In genomic region chr4:142559986-142560385, GRCh38 we compare ENCODE assay signal across 30 cellular contexts.
DNase-seq lines count a peak whose midpoint lies in the region; ATAC-seq and TF ChIP-seq lines count a peak whose summit lies in the region.
"Had no signal": no experiment of that assay in that cellular context is flagged by ENCODE, and none has a peak within 500 bp of the region (broad histone marks: within the 10 kb centered on the region; RNA-seq: fewer than 3 reads in every experiment).

No MANE protein-coding gene starts in this region.

- intact Hi-C loops in activated T-helper 1 cell treated with anti-CD3 and anti-CD28 coated beads, Interleukin-12 subunit alpha, Interleukin-12 subunit beta, Interleukin-2, Interleukin-4 antibody, amounts not matched to agents 30 ng/mL and 10 ng/mL and 1 ng/mL, durations not matched to agents 14 hours and 24 hours and 36 hours (cut with micrococcal nuclease), result no loop called here

- H3K23ac ChIP-seq in mesendoderm (ENCODE audit: low read length), result no peak overlapping the region

- ATAC-seq in CD4-positive, CD25-positive, alpha-beta regulatory T cell (ENCODE audit: low read depth in 2 of 2), result no peak
- peak; percentile 43 for ATAC-seq in WTC11
- ATAC-seq: lower lobe of right lung; stimulated activated memory B cell treated with anti-CD40 and anti-IgM and Interleukin-4, amounts not matched to agents 10 μg/mL and 1 μg/mL and 100 μg/mL, for 72 hours; upper lobe of right lung had no signal

- DNase-seq in NCI-H748 (lab: John Stamatoyannopoulos, UW; ENCODE audit: unreplicated experiment), result peak; percentile 10
- no peak for DNase-seq in NCI-H748 treated with DMSO at 0.1 percent for 48 hours (lab: John Stamatoyannopoulos, UW)
- no peak for DNase-seq in CD4-positive, CD25-positive, alpha-beta regulatory T cell
- DNase-seq in WTC11 (ENCODE audit: low spot score), result no peak
- DNase-seq in mesendoderm, result peak; percentile 74
- no peak for DNase-seq in activated T-helper 1 cell treated with anti-CD3 and anti-CD28 coated beads, Interleukin-12 subunit alpha, Interleukin-12 subunit beta, Interleukin-2, Interleukin-4 antibody, amounts not matched to agents 30 ng/mL and 10 ng/mL and 1 ng/mL, durations not matched to agents 14 hours and 24 hours and 36 hours (ENCODE audit: low spot score)
- no peak for DNase-seq in NCI-H146 treated with DMSO at 0.1 percent for 48 hours (lab: John Stamatoyannopoulos, UW; ENCODE audit: unreplicated experiment)
- no peak for DNase-seq in retina
- DNase-seq: activated CD4-positive, CD25-positive, alpha-beta regulatory T cell treated with anti-CD3 and anti-CD28 coated beads, Interleukin-2, amount 50 U/mL, for 72 hours; activated CD8-positive, alpha-beta memory T cell treated with anti-CD3 and anti-CD28 coated beads for 24 hours; activated naive CD8-positive, alpha-beta T cell treated with anti-CD3 and anti-CD28 coated beads for 36 hours; aorta; effector CD8-positive, alpha-beta T cell; GDM1; hypothalamus; lower lobe of right lung; MV-4-11; NCI-H1436 treated with DMSO at 0.1 percent for 48 hours; NCI-H446 treated with DMSO at 0.1 percent for 48 hours; nephron progenitor cell; ovary; RPMI8226; substantia nigra; upper lobe of right lung had no signal

- peak overlapping the region in 1 of 4 donors; percentile 2 for H3K4me3 Mint-ChIP-seq in CD4-positive, CD25-positive, alpha-beta regulatory T cell
- no peak overlapping the region for H3K4me3 Mint-ChIP-seq in WTC11
- no peak overlapping the region for H3K4me3 Mint-ChIP-seq in activated T-helper 1 cell treated with anti-CD3 and anti-CD28 coated beads, Interleukin-12 subunit alpha, Interleukin-12 subunit beta, Interleukin-2, Interleukin-4 antibody, amounts not matched to agents 30 ng/mL and 10 ng/mL and 1 ng/mL, durations not matched to agents 14 hours and 24 hours and 36 hours
- H3K4me3 Mint-ChIP-seq: activated naive CD8-positive, alpha-beta T cell treated with anti-CD3 and anti-CD28 coated beads for 36 hours; nephron progenitor cell; stimulated activated memory B cell treated with anti-CD40 and anti-IgM and Interleukin-4, amounts not matched to agents 10 μg/mL and 1 μg/mL and 100 μg/mL, for 72 hours had no signal

- no peak overlapping the region for H2BK5ac ChIP-seq in mesendoderm (ENCODE audit: low read length)

- no peak overlapping the region for H3K9ac ChIP-seq in mesendoderm (ENCODE audit: low read length)

- peaks cover 17% of the 10 kb centered on the region for H3K4me1 ChIP-seq in CD4-positive, CD25-positive, alpha-beta regulatory T cell (ENCODE audit: control insufficient read depth, insufficient read depth, low read length, poor library complexity, severe bottlenecking)
- H3K4me1 ChIP-seq in mesendoderm (ENCODE audit: control insufficient read depth, low read depth, low read length), result no peaks in the 10 kb centered on the region
- H3K4me1 ChIP-seq: SJSA1 had no signal

- no peaks in the 10 kb centered on the region for H3K27me3 ChIP-seq in CD4-positive, CD25-positive, alpha-beta regulatory T cell (ENCODE audit: control insufficient read depth, insufficient read depth, low read length)
- H3K27me3 ChIP-seq in mesendoderm (ENCODE audit: insufficient read depth, low read length, poor library complexity), result no peaks in the 10 kb centered on the region
- H3K27me3 ChIP-seq: cardiac muscle cell, ovary, SJSA1, upper lobe of right lung had no signal

- H4K5ac ChIP-seq in mesendoderm (ENCODE audit: low read length), result no peak overlapping the region

- H3K18ac ChIP-seq in mesendoderm (ENCODE audit: low read length), result no peak overlapping the region

- no peak overlapping the region for H3K56ac ChIP-seq in mesendoderm (ENCODE audit: low read length)

- no CpG with 5 or more reads among the region's 4 CpGs for WGBS in mesendoderm (ENCODE audit: extremely low coverage, insufficient coverage, low lambda C conversion rate)

- peaks cover 0 to 2% (median 0%) of the 10 kb centered on the region in 7 donors for H3K9me3 Mint-ChIP-seq in CD4-positive, CD25-positive, alpha-beta regulatory T cell
- H3K9me3 Mint-ChIP-seq in WTC11, result peaks cover 5% of the 10 kb centered on the region; the same call in 1 of the 2 replicates
- H3K9me3 Mint-ChIP-seq in activated T-helper 1 cell treated with anti-CD3 and anti-CD28 coated beads, Interleukin-12 subunit alpha, Interleukin-12 subunit beta, Interleukin-2, Interleukin-4 antibody, amounts not matched to agents 30 ng/mL and 10 ng/mL and 1 ng/mL, durations not matched to agents 14 hours and 24 hours and 36 hours, result no peaks in the 10 kb centered on the region

- H3K4me1 Mint-ChIP-seq in CD4-positive, CD25-positive, alpha-beta regulatory T cell, result peaks cover 17 to 80% (median 42%) of the 10 kb centered on the region in 4 donors
- H3K4me1 Mint-ChIP-seq in WTC11, result peaks cover 3% of the 10 kb centered on the region; the same call in 1 of the 2 replicates
- H3K4me1 Mint-ChIP-seq in activated T-helper 1 cell treated with anti-CD3 and anti-CD28 coated beads, Interleukin-12 subunit alpha, Interleukin-12 subunit beta, Interleukin-2, Interleukin-4 antibody, amounts not matched to agents 30 ng/mL and 10 ng/mL and 1 ng/mL, durations not matched to agents 14 hours and 24 hours and 36 hours (ENCODE audit: low read depth), result peaks cover 40% of the 10 kb centered on the region
- H3K4me1 Mint-ChIP-seq: stimulated activated memory B cell treated with anti-CD40 and anti-IgM and Interleukin-4, amounts not matched to agents 10 μg/mL and 1 μg/mL and 100 μg/mL, for 72 hours had no signal

- no peak overlapping the region for H3K4me3 ChIP-seq in CD4-positive, CD25-positive, alpha-beta regulatory T cell (ENCODE audit: low read depth, low read length)
- no peak overlapping the region for H3K4me3 ChIP-seq in mesendoderm (ENCODE audit: low read length)
- H3K4me3 ChIP-seq: cardiac muscle cell, lower lobe of right lung, ovary, SJSA1, skin epidermis, upper lobe of right lung had no signal

- no peak overlapping the region for H3K27ac ChIP-seq in CD4-positive, CD25-positive, alpha-beta regulatory T cell (ENCODE audit: insufficient read depth, low read length, poor library complexity, severe bottlenecking)
- H3K27ac ChIP-seq in mesendoderm (ENCODE audit: low read depth, low read length), result no peak overlapping the region
- H3K27ac ChIP-seq: C4-2B, cardiac muscle cell, coronary artery, lower lobe of right lung, ovary, SJSA1, skin epidermis, upper lobe of right lung had no signal

- no peaks in the 10 kb centered on the region for H3K36me3 ChIP-seq in CD4-positive, CD25-positive, alpha-beta regulatory T cell (ENCODE audit: control insufficient read depth, insufficient read depth, low read length)
- H3K36me3 ChIP-seq in mesendoderm (ENCODE audit: control insufficient read depth, insufficient read depth, low read length), result no peaks in the 10 kb centered on the region
- H3K36me3 ChIP-seq: cardiac muscle cell, lower lobe of right lung, ovary, SJSA1, upper lobe of right lung had no signal

- H3K36me3 Mint-ChIP-seq in CD4-positive, CD25-positive, alpha-beta regulatory T cell, result no peaks in the 10 kb centered on the region
- no peaks in the 10 kb centered on the region for H3K36me3 Mint-ChIP-seq in WTC11
- peaks cover 5% of the 10 kb centered on the region for H3K36me3 Mint-ChIP-seq in activated T-helper 1 cell treated with anti-CD3 and anti-CD28 coated beads, Interleukin-12 subunit alpha, Interleukin-12 subunit beta, Interleukin-2, Interleukin-4 antibody, amounts not matched to agents 30 ng/mL and 10 ng/mL and 1 ng/mL, durations not matched to agents 14 hours and 24 hours and 36 hours (ENCODE audit: low read depth)
- H3K36me3 Mint-ChIP-seq: activated naive CD8-positive, alpha-beta T cell treated with anti-CD3 and anti-CD28 coated beads for 36 hours; stimulated activated memory B cell treated with anti-CD40 and anti-IgM and Interleukin-4, amounts not matched to agents 10 μg/mL and 1 μg/mL and 100 μg/mL, for 72 hours had no signal

- no peaks in the 10 kb centered on the region for H3K9me3 ChIP-seq in CD4-positive, CD25-positive, alpha-beta regulatory T cell (ENCODE audit: control insufficient read depth in 2 of 2, low read length in 2 of 2)
- H3K9me3 ChIP-seq: lower lobe of right lung, ovary, SJSA1, upper lobe of right lung had no signal

- POLR2A ChIA-PET in WTC11 (lab: Charles Lee), result no interaction called here

- no peak for TF ChIP-seq CTCF in WTC11 (IDR thresholded peaks at IDR 0.05)

- no peak overlapping the region for H3K4ac ChIP-seq in mesendoderm (ENCODE audit: low read depth, low read length)

- H3K27ac Mint-ChIP-seq in CD4-positive, CD25-positive, alpha-beta regulatory T cell, result peak overlapping the region; percentile 36 to 90 (median 70)
- no peak overlapping the region for H3K27ac Mint-ChIP-seq in WTC11
- no peak overlapping the region for H3K27ac Mint-ChIP-seq in activated T-helper 1 cell treated with anti-CD3 and anti-CD28 coated beads, Interleukin-12 subunit alpha, Interleukin-12 subunit beta, Interleukin-2, Interleukin-4 antibody, amounts not matched to agents 30 ng/mL and 10 ng/mL and 1 ng/mL, durations not matched to agents 14 hours and 24 hours and 36 hours
- H3K27ac Mint-ChIP-seq: activated naive CD8-positive, alpha-beta T cell treated with anti-CD3 and anti-CD28 coated beads for 36 hours; nephron progenitor cell; stimulated activated memory B cell treated with anti-CD40 and anti-IgM and Interleukin-4, amounts not matched to agents 10 μg/mL and 1 μg/mL and 100 μg/mL, for 72 hours had no signal

- no peak overlapping the region for H2BK120ac ChIP-seq in mesendoderm (ENCODE audit: low read depth, low read length)

- H3K4me2 ChIP-seq in mesendoderm (ENCODE audit: low read length), result no peak overlapping the region

- H3K27me3 Mint-ChIP-seq in CD4-positive, CD25-positive, alpha-beta regulatory T cell, result peaks cover 5% of the 10 kb centered on the region
- H3K27me3 Mint-ChIP-seq in WTC11 (ENCODE audit: low read depth), result no peaks in the 10 kb centered on the region; the same call in 1 of the 2 replicates
- no peaks in the 10 kb centered on the region for H3K27me3 Mint-ChIP-seq in activated T-helper 1 cell treated with anti-CD3 and anti-CD28 coated beads, Interleukin-12 subunit alpha, Interleukin-12 subunit beta, Interleukin-2, Interleukin-4 antibody, amounts not matched to agents 30 ng/mL and 10 ng/mL and 1 ng/mL, durations not matched to agents 14 hours and 24 hours and 36 hours (ENCODE audit: insufficient read depth)
- H3K27me3 Mint-ChIP-seq: activated naive CD8-positive, alpha-beta T cell treated with anti-CD3 and anti-CD28 coated beads for 36 hours; stimulated activated memory B cell treated with anti-CD40 and anti-IgM and Interleukin-4, amounts not matched to agents 10 μg/mL and 1 μg/mL and 100 μg/mL, for 72 hours had no signal

- no peaks in the 10 kb centered on the region for H3K79me1 ChIP-seq in mesendoderm (ENCODE audit: low read length)

- CTCF ChIA-PET in WTC11 (lab: Charles Lee), result no interaction called here

- H2AK5ac ChIP-seq in mesendoderm (ENCODE audit: low read length), result no peak overlapping the region

- no peaks in the 10 kb centered on the region for H3K79me2 ChIP-seq in mesendoderm (ENCODE audit: control insufficient read depth, insufficient read depth, low read length)

- no peak overlapping the region for H2BK15ac ChIP-seq in mesendoderm (replicated peaks; ENCODE audit: low read depth)

- no peak overlapping the region for H4K8ac ChIP-seq in mesendoderm (ENCODE audit: low read depth, low read length)

TF ChIP-seq in WTC11, 78 proteins besides CTCF, POLR2A, EP300 and RAD21 (continues in another document):
- TF ChIP-seq KAT7 (CRISPR knock-in tag; IDR thresholded peaks at IDR 0.05; ENCODE audit: borderline replicate concordance), result no peak
- no peak for TF ChIP-seq FOXJ3 (CRISPR knock-in tag; IDR thresholded peaks at IDR 0.05; ENCODE audit: borderline replicate concordance)

Comparison
In these comparisons a context has a peak if more than half of its experiments do, and no peak if none do; other contexts are left out.
1. DNase-seq: peak in NCI-H748 (single experiment) and mesendoderm (single experiment); none in NCI-H748 treated with DMSO at 0.1 percent for 48 hours (single experiment), CD4-positive, CD25-positive, alpha-beta regulatory T cell (0 of 3), WTC11 (single experiment), activated T-helper 1 cell treated with anti-CD3 and anti-CD28 coated beads, Interleukin-12 subunit alpha, Interleukin-12 subunit beta, Interleukin-2, Interleukin-4 antibody, amounts not matched to agents 30 ng/mL and 10 ng/mL and 1 ng/mL, durations not matched to agents 14 hours and 24 hours and 36 hours (single experiment), NCI-H146 treated with DMSO at 0.1 percent for 48 hours (single experiment) and retina (single experiment).
2. H3K27ac Mint-ChIP-seq: peak in CD4-positive, CD25-positive, alpha-beta regulatory T cell (3 of 3); none in WTC11 (single experiment) and activated T-helper 1 cell treated with anti-CD3 and anti-CD28 coated beads, Interleukin-12 subunit alpha, Interleukin-12 subunit beta, Interleukin-2, Interleukin-4 antibody, amounts not matched to agents 30 ng/mL and 10 ng/mL and 1 ng/mL, durations not matched to agents 14 hours and 24 hours and 36 hours (single experiment).